1 cellular context compared by ENCODE assay signal in the genomic region with DNA sequence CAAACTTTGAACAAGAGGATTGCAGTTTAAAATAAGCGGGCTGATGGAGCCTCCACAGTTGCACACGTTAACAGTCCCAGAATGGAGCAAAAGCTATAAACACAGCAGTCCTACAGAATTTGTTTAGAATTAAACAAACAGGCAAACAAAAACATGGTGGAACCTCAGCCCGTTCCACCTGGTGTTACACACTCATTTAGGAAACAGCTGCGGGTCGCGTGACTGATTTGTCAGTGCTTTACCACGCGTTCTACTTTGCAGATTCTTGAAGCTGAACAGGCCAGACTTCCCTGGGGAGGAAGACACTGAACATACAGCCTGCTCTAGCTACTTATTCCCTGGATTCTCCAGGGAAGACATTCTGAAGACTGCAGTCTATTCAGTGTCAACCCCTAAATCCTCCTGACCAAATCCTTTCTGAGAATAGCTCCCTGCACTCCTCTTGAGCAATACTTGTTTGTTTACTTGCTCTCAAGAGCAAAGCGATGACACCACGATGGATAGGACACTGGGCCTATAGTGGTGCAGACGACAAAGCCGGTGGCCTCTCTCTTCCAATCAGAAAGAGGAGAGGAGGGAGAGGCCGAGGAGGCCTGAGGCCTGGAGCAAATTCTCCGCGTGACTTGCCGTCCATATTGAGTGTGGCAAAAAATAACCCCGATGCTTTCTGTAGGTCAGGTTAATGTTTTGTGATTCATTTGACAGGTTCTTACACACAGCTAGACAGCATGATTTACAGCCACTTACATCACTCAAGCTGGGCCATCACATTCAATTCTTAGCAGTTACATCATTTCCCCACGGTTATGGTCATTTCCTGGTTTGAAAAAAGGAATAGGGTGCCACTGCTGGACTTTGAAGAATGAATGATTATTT.
TF ChIP-seq lines count a peak whose summit lies in the region.

No MANE protein-coding gene starts in this region.

TF ChIP-seq in GM12878, 131 proteins besides CTCF, POLR2A, EP300 and RAD21 (continued from another document and continues in another):
- TF ChIP-seq, protein P1, sequence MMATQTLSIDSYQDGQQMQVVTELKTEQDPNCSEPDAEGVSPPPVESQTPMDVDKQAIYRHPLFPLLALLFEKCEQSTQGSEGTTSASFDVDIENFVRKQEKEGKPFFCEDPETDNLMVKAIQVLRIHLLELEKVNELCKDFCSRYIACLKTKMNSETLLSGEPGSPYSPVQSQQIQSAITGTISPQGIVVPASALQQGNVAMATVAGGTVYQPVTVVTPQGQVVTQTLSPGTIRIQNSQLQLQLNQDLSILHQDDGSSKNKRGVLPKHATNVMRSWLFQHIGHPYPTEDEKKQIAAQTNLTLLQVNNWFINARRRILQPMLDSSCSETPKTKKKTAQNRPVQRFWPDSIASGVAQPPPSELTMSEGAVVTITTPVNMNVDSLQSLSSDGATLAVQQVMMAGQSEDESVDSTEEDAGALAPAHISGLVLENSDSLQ (IDR thresholded peaks at IDR 0.05), result peak; percentile 98
- TF ChIP-seq NFXL1 (IDR thresholded peaks at IDR 0.05; ENCODE audit: borderline replicate concordance), result no peak
- TF ChIP-seq USF1 (IDR thresholded peaks at IDR 0.05; ENCODE audit: borderline replicate concordance, extremely low read length, insufficient read depth, low read depth, low read length), result peak; percentile 66
- no peak for TF ChIP-seq RELA (IDR thresholded peaks at IDR 0.05; ENCODE audit: borderline replicate concordance, partially characterized antibody)
- no peak for TF ChIP-seq HDGF (IDR thresholded peaks at IDR 0.05)
- TF ChIP-seq, protein P2, sequence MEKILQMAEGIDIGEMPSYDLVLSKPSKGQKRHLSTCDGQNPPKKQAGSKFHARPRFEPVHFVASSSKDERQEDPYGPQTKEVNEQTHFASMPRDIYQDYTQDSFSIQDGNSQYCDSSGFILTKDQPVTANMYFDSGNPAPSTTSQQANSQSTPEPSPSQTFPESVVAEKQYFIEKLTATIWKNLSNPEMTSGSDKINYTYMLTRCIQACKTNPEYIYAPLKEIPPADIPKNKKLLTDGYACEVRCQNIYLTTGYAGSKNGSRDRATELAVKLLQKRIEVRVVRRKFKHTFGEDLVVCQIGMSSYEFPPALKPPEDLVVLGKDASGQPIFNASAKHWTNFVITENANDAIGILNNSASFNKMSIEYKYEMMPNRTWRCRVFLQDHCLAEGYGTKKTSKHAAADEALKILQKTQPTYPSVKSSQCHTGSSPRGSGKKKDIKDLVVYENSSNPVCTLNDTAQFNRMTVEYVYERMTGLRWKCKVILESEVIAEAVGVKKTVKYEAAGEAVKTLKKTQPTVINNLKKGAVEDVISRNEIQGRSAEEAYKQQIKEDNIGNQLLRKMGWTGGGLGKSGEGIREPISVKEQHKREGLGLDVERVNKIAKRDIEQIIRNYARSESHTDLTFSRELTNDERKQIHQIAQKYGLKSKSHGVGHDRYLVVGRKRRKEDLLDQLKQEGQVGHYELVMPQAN (conservative IDR thresholded peaks at IDR 0.05), result peak; percentile 71
- TF ChIP-seq KLF5 (IDR thresholded peaks at IDR 0.05; ENCODE audit: partially characterized antibody), result peak; percentile 59
- peak; percentile 50; the same call in 1 of the 2 replicates for TF ChIP-seq TARDBP (IDR thresholded peaks at IDR 0.05; ENCODE audit: borderline replicate concordance)
- TF ChIP-seq NR2C2 (IDR thresholded peaks at IDR 0.05; ENCODE audit: borderline replicate concordance, control insufficient read depth, insufficient read length, low read depth), result no peak
- TF ChIP-seq HSF1 (IDR thresholded peaks at IDR 0.05; ENCODE audit: low read depth, low read length), result no peak
- TF ChIP-seq, protein P3, sequence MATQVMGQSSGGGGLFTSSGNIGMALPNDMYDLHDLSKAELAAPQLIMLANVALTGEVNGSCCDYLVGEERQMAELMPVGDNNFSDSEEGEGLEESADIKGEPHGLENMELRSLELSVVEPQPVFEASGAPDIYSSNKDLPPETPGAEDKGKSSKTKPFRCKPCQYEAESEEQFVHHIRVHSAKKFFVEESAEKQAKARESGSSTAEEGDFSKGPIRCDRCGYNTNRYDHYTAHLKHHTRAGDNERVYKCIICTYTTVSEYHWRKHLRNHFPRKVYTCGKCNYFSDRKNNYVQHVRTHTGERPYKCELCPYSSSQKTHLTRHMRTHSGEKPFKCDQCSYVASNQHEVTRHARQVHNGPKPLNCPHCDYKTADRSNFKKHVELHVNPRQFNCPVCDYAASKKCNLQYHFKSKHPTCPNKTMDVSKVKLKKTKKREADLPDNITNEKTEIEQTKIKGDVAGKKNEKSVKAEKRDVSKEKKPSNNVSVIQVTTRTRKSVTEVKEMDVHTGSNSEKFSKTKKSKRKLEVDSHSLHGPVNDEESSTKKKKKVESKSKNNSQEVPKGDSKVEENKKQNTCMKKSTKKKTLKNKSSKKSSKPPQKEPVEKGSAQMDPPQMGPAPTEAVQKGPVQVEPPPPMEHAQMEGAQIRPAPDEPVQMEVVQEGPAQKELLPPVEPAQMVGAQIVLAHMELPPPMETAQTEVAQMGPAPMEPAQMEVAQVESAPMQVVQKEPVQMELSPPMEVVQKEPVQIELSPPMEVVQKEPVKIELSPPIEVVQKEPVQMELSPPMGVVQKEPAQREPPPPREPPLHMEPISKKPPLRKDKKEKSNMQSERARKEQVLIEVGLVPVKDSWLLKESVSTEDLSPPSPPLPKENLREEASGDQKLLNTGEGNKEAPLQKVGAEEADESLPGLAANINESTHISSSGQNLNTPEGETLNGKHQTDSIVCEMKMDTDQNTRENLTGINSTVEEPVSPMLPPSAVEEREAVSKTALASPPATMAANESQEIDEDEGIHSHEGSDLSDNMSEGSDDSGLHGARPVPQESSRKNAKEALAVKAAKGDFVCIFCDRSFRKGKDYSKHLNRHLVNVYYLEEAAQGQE (IDR thresholded peaks at IDR 0.05; ENCODE audit: low read depth, low read length), result no peak
- TF ChIP-seq, protein P4, sequence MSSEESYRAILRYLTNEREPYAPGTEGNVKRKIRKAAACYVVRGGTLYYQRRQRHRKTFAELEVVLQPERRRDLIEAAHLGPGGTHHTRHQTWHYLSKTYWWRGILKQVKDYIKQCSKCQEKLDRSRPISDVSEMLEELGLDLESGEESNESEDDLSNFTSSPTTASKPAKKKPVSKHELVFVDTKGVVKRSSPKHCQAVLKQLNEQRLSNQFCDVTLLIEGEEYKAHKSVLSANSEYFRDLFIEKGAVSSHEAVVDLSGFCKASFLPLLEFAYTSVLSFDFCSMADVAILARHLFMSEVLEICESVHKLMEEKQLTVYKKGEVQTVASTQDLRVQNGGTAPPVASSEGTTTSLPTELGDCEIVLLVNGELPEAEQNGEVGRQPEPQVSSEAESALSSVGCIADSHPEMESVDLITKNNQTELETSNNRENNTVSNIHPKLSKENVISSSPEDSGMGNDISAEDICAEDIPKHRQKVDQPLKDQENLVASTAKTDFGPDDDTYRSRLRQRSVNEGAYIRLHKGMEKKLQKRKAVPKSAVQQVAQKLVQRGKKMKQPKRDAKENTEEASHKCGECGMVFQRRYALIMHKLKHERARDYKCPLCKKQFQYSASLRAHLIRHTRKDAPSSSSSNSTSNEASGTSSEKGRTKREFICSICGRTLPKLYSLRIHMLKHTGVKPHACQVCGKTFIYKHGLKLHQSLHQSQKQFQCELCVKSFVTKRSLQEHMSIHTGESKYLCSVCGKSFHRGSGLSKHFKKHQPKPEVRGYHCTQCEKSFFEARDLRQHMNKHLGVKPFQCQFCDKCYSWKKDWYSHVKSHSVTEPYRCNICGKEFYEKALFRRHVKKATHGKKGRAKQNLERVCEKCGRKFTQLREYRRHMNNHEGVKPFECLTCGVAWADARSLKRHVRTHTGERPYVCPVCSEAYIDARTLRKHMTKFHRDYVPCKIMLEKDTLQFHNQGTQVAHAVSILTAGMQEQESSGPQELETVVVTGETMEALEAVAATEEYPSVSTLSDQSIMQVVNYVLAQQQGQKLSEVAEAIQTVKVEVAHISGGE (CRISPR knock-in tag; IDR thresholded peaks at IDR 0.05), result no peak
- peak; percentile 85 for TF ChIP-seq CREM (IDR thresholded peaks at IDR 0.05; ENCODE audit: low read depth)
- no peak; the same call in 1 of the 2 replicates for TF ChIP-seq NFIC (IDR thresholded peaks at IDR 0.05; ENCODE audit: low read depth, low read length)
- no peak for TF ChIP-seq CHD1 (IDR thresholded peaks at IDR 0.05; ENCODE audit: low read depth, low read length)
- TF ChIP-seq ASH2L (IDR thresholded peaks at IDR 0.05; ENCODE audit: borderline replicate concordance, low read depth), result 0 out of 2 replicates have a peak, but pooled peaks have one; percentile 34
- TF ChIP-seq ZNF217 (IDR thresholded peaks at IDR 0.05), result no peak
- peak; percentile 39; the same call in 1 of the 2 replicates for TF ChIP-seq TAF1 (IDR thresholded peaks at IDR 0.05; ENCODE audit: borderline replicate concordance, low read depth, low read length)
- TF ChIP-seq SUPT20H (IDR thresholded peaks at IDR 0.05; ENCODE audit: borderline replicate concordance, control insufficient read depth, low read depth, low read length), result no peak
- TF ChIP-seq KAT2A (conservative IDR thresholded peaks at IDR 0.05; ENCODE audit: control insufficient read depth, low read depth, low read length), result no peak
- no peak for TF ChIP-seq EED (IDR thresholded peaks at IDR 0.05; ENCODE audit: low read depth)
- TF ChIP-seq FOS (IDR thresholded peaks at IDR 0.05; ENCODE audit: borderline replicate concordance, extremely low read depth, insufficient read length), result peak; percentile 92
- 0 out of 2 replicates have a peak, but pooled peaks have one; percentile 26 for TF ChIP-seq MEF2A (IDR thresholded peaks at IDR 0.05; ENCODE audit: insufficient read depth, low read depth, low read length)
- peak; percentile 33 for TF ChIP-seq E2F8 (IDR thresholded peaks at IDR 0.05; ENCODE audit: low read depth, partially characterized antibody)
- peak; percentile 84; the same call in 1 of the 2 replicates for TF ChIP-seq TCF3 (IDR thresholded peaks at IDR 0.05; ENCODE audit: borderline replicate concordance, insufficient read depth, low read depth, low read length)
- peak; percentile 53; the same call in 1 of the 2 replicates for TF ChIP-seq NR2F1 (conservative IDR thresholded peaks at IDR 0.05)
- TF ChIP-seq MYC (IDR thresholded peaks at IDR 0.05; ENCODE audit: insufficient read depth, insufficient read length, insufficient replicate concordance, low read length, severe bottlenecking), result no peak
- no peak for TF ChIP-seq CBX3 (IDR thresholded peaks at IDR 0.05; ENCODE audit: borderline replicate concordance, low read depth)
- TF ChIP-seq BRCA1 (IDR thresholded peaks at IDR 0.05; ENCODE audit: low read depth, low read length), result no peak
- TF ChIP-seq CREB1 (IDR thresholded peaks at IDR 0.05; ENCODE audit: low read depth), result peak; percentile 95
- TF ChIP-seq SIX5 (IDR thresholded peaks at IDR 0.05; ENCODE audit: low read depth, low read length, severe bottlenecking), result peak; percentile 63
- TF ChIP-seq CEBPZ (IDR thresholded peaks at IDR 0.05; ENCODE audit: low read depth, low read length), result no peak
- TF ChIP-seq SREBF1 (IDR thresholded peaks at IDR 0.05; ENCODE audit: low read length), result no peak
- no peak for TF ChIP-seq MYB (IDR thresholded peaks at IDR 0.05; ENCODE audit: borderline replicate concordance, low read depth, low read length)
- no peak for TF ChIP-seq FOXM1 (IDR thresholded peaks at IDR 0.05; ENCODE audit: low read depth, low read length)
